In the genomic region with DNA sequence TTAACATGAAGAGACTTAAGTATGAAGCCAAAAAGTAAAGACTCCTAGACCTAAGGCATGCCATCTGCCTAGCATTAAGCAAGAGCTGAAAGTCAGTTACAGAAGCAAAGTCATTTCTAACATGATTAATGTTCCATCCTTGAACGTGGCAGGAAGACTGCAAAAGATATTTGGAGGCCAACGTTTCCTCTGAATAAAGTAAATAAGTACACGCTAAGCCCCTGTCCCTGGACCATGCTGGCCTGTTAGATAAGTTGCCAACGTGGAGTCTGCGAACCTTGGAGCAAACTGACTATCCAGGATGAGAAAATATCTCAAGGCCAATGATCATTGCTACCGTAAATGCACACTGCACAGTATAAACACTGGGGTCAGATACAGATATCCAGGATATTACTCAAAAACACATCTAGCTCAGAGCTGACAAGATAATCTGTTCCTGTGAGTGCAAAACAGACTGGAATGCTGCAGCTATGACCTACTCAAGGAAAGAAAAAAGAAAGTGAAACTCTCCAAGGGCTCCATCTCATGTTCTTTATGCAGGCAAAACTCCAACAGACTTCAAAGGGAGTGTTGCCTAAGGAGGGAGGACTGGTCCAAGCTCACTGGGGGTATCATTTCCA, we compare ENCODE assay signal across 10 cellular contexts.
DNase-seq lines count a peak whose midpoint lies in the region; ATAC-seq and TF ChIP-seq lines count a peak whose summit lies in the region.
"Had no signal": no experiment of that assay in that cellular context is flagged by ENCODE, and none has a peak within 500 bp of the region (broad histone marks: within the 10 kb centered on the region; RNA-seq: fewer than 3 reads in every experiment).

No MANE protein-coding gene starts in this region.

- peak; percentile 1 for DNase-seq in HPDE6-E6E7 (ENCODE audit: extremely low spot score)
- DNase-seq in ascending aorta (ENCODE audit: low spot score in 2 of 2), result no peak
- DNase-seq in iris pigment epithelial cell (ENCODE audit: low read depth), result peak; percentile 97
- DNase-seq in stomach, result no peak
- DNase-seq in NCI-H345 treated with DMSO at 0.1 percent for 48 hours (lab: John Stamatoyannopoulos, UW; ENCODE audit: unreplicated experiment), result no peak
- no peak for DNase-seq in NCI-H524 treated with DMSO at 0.1 percent for 48 hours (lab: John Stamatoyannopoulos, UW)
- DNase-seq: activated naive CD8-positive, alpha-beta T cell treated with anti-CD3 and anti-CD28 coated beads for 36 hours; stimulated activated naive CD4-positive, alpha-beta T cell had no signal

- WGBS in stomach, 5 donors, result 21 to 31% (median 25%) methylated on average over 6 of the region's 6 CpGs

- intact Hi-C loops in ascending aorta (cut with DNase I) (no loop called here), stomach (cut with DNase I; ENCODE audit: low total_unique reads) (no loop called here)

- TF ChIP-seq CTCF in ascending aorta (IDR thresholded peaks at IDR 0.05) (no peak), stomach (IDR thresholded peaks at IDR 0.05) (no peak)

- H3K4me3 ChIP-seq in ascending aorta (peak overlapping the region; percentile 40 to 44), stomach (peak overlapping the region in 3 of 4 donors; percentile 14 to 20 (median 17))

- H3K9me3 ChIP-seq in ascending aorta (no peaks in the 10 kb centered on the region), stomach (peaks cover 0 to 6% (median 0%) of the 10 kb centered on the region in 4 donors)

- H3K27ac ChIP-seq in ascending aorta, result no peak overlapping the region
- peak overlapping the region in 3 of 5 donors; percentile 4 to 36 (median 5) for H3K27ac ChIP-seq in stomach

- no peak for TF ChIP-seq POLR2A in stomach (IDR thresholded peaks at IDR 0.05)

- no peak for ATAC-seq in HG03457 (IDR thresholded peaks at IDR 0.05; ENCODE audit: unreplicated experiment)
- ATAC-seq: activated CD4-positive, CD25-positive, alpha-beta regulatory T cell treated with anti-CD3 and anti-CD28 coated beads, Interleukin-2, amount 50 U/mL, for 24 hours had no signal

- no peak for TF ChIP-seq EP300 in stomach (IDR thresholded peaks at IDR 0.05)

- H3K36me3 ChIP-seq in ascending aorta, result no peaks in the 10 kb centered on the region
- no peaks in the 10 kb centered on the region for H3K36me3 ChIP-seq in stomach

- no peaks in the 10 kb centered on the region for H3K4me1 ChIP-seq in ascending aorta
- H3K4me1 ChIP-seq in stomach, result no peaks in the 10 kb centered on the region

- H3K27me3 ChIP-seq in ascending aorta, result no peaks in the 10 kb centered on the region
- no peaks in the 10 kb centered on the region for H3K27me3 ChIP-seq in stomach

Comparison
In these comparisons a context has a peak if more than half of its experiments do, and no peak if none do; other contexts are left out.
1. DNase-seq: peak in HPDE6-E6E7 (single experiment) and iris pigment epithelial cell (single experiment); none in ascending aorta (0 of 2), stomach (single experiment), NCI-H345 treated with DMSO at 0.1 percent for 48 hours (single experiment) and NCI-H524 treated with DMSO at 0.1 percent for 48 hours (single experiment).
2. H3K27ac ChIP-seq: peak in stomach (3 of 5); none in ascending aorta (0 of 2).